20 cellular contexts compared by ENCODE assay signal in the genomic region with DNA sequence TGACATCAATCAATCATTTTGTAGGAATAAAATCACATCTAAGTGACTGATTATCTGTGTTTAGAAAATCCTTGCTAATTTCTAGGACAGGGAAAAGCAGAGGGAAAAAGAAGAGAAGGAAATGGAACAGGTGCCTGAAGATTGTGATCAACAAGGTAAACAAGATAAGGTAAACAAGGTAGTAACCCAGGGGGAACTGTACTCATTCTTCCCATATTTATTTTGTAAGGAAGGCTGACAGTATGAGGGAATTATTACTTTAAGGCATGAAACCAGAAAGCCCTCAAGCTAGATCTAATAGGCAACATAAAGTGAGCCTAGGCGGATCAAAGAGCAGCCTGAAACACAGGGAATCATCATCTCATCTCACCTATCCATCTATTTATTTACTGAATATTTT.
"Had no signal": no experiment of that assay in that cellular context is flagged by ENCODE, and none has a peak within 500 bp of the region (broad histone marks: within the 10 kb centered on the region; RNA-seq: fewer than 3 reads in every experiment).

No MANE protein-coding gene starts in this region.

- ATAC-seq: activated T-cell treated with anti-CD3 and anti-CD28 coated beads, Interleukin-2, amount 50 U/mL, for 72 hours; body of pancreas; WTC11 had no signal

- DNase-seq: activated CD4-positive, alpha-beta T cell treated with anti-CD3 and anti-CD28 coated beads for 1 hour; activated CD4-positive, alpha-beta T cell treated with anti-CD3 and anti-CD28 coated beads, Interleukin-2, amount 10 ng/mL, durations not matched to agents 7 days and 5 days; activated naive CD4-positive, alpha-beta T cell; activated naive CD8-positive, alpha-beta T cell treated with anti-CD3 and anti-CD28 coated beads for 36 hours; activated T-cell treated with anti-CD3 and anti-CD28 coated beads for 4 hours; activated T-cell treated with anti-CD3 and anti-CD28 coated beads, Interleukin-2, amount 50 U/mL, for 72 hours; adrenal gland; aorta; body of pancreas; effector CD8-positive, alpha-beta T cell; esophagus squamous epithelium; foreskin melanocyte; left ventricle myocardium inferior; ovary; retina; stimulated activated CD4-positive, alpha-beta T cell treated with anti-CD3 and anti-CD28 coated beads, Interleukin-15, amount 100 ng/mL, for 24 hours; stimulated activated CD4-positive, alpha-beta T cell treated with anti-CD3 and anti-CD28 coated beads, Interleukin-2, amount 100 ng/mL, for 24 hours; stimulated activated naive CD4-positive, alpha-beta T cell; T-helper 2 cell had no signal

- H3K4me3 Mint-ChIP-seq: activated CD4-positive, alpha-beta T cell treated with anti-CD3 and anti-CD28 coated beads, Interleukin-2, amount 10 ng/mL, durations not matched to agents 7 days and 5 days; activated naive CD8-positive, alpha-beta T cell treated with anti-CD3 and anti-CD28 coated beads for 36 hours; activated T-cell treated with anti-CD3 and anti-CD28 coated beads, Interleukin-2, amount 50 U/mL, for 72 hours; WTC11 had no signal

- H3K27me3 Mint-ChIP-seq: activated CD4-positive, alpha-beta T cell treated with anti-CD3 and anti-CD28 coated beads, Interleukin-2, amount 10 ng/mL, durations not matched to agents 7 days and 5 days; activated naive CD8-positive, alpha-beta T cell treated with anti-CD3 and anti-CD28 coated beads for 36 hours had no signal

- H3K27ac Mint-ChIP-seq: activated CD4-positive, alpha-beta T cell treated with anti-CD3 and anti-CD28 coated beads, Interleukin-2, amount 10 ng/mL, durations not matched to agents 7 days and 5 days; activated naive CD8-positive, alpha-beta T cell treated with anti-CD3 and anti-CD28 coated beads for 36 hours; activated T-cell treated with anti-CD3 and anti-CD28 coated beads, Interleukin-2, amount 50 U/mL, for 72 hours; WTC11 had no signal
